ENCODE assay signal across 8 cellular contexts in genomic region chr5:143001764-143002351, GRCh38.
DNase-seq lines count a peak whose midpoint lies in the region; ATAC-seq and TF ChIP-seq lines count a peak whose summit lies in the region.

No MANE protein-coding gene starts in this region.

- H3K4me3 Mint-ChIP-seq in activated T-cell treated with anti-CD3 and anti-CD28 coated beads, Interleukin-2, amount 50 U/mL, for 72 hours: peak overlapping the region; percentile 75 to 77

- peaks cover 0 to 3% of the 10 kb centered on the region in 2 donors for H3K9me3 Mint-ChIP-seq in activated T-cell treated with anti-CD3 and anti-CD28 coated beads, Interleukin-2, amount 50 U/mL, for 72 hours

- no peaks in the 10 kb centered on the region for H3K27me3 ChIP-seq in upper lobe of left lung

- no peak for TF ChIP-seq EP300 in upper lobe of left lung (IDR thresholded peaks at IDR 0.05)

- H3K36me3 Mint-ChIP-seq in activated T-cell treated with anti-CD3 and anti-CD28 coated beads, Interleukin-2, amount 50 U/mL, for 72 hours (ENCODE audit: insufficient read depth in 2 of 2): peaks cover 6 to 10% of the 10 kb centered on the region in 2 donors

- no peak for TF ChIP-seq POLR2A in upper lobe of left lung (IDR thresholded peaks at IDR 0.05)

- no peaks in the 10 kb centered on the region for H3K36me3 ChIP-seq in upper lobe of left lung

- H3K4me1 ChIP-seq in upper lobe of left lung: peaks cover 25 to 44% (median 37%) of the 10 kb centered on the region in 4 donors

- H3K27ac Mint-ChIP-seq in activated T-cell treated with anti-CD3 and anti-CD28 coated beads, Interleukin-2, amount 50 U/mL, for 72 hours: peak overlapping the region; percentile 93

- H3K9me3 ChIP-seq in upper lobe of left lung: no peaks in the 10 kb centered on the region

- H3K4me3 ChIP-seq in upper lobe of left lung: no peak overlapping the region

- no peaks in the 10 kb centered on the region for H3K27me3 Mint-ChIP-seq in activated T-cell treated with anti-CD3 and anti-CD28 coated beads, Interleukin-2, amount 50 U/mL, for 72 hours (ENCODE audit: low read depth)

- DNase-seq in activated naive CD4-positive, alpha-beta T cell treated with Interleukin-2 at 50 U/mL for 16 hours: peak; percentile 41
- DNase-seq in activated naive CD4-positive, alpha-beta T cell (lab: John Stamatoyannopoulos, UW): no peak
- peak; percentile 35 to 47 for DNase-seq in activated T-cell treated with anti-CD3 and anti-CD28 coated beads, Interleukin-2, amount 50 U/mL, for 72 hours
- DNase-seq in left ventricle myocardium superior: no peak
- no peak for DNase-seq in upper lobe of left lung
- DNase-seq in GM20000 (ENCODE audit: low spot score): no peak

- 42% methylated on average over 2 to 8 of the region's 8 CpGs for WGBS in upper lobe of left lung, 2 donors

- TF ChIP-seq CTCF in upper lobe of left lung (IDR thresholded peaks at IDR 0.05): no peak
- TF ChIP-seq CTCF in GM20000 (IDR thresholded peaks at IDR 0.05; ENCODE audit: extremely low read depth, missing control alignments): no peak

- intact Hi-C loops in left ventricle myocardium superior (cut with micrococcal nuclease): no loop called here

- ATAC-seq in activated T-cell treated with anti-CD3 and anti-CD28 coated beads, Interleukin-2, amount 50 U/mL, for 72 hours (replicated peaks in 1 of 2): peak; percentile 50 to 52
- ATAC-seq in left ventricle myocardium superior (peak; percentile 5), upper lobe of left lung (ENCODE audit: low FRiP score in 2 of 2) (peak in 1 of 2 donors; percentile 19), HG03095 (IDR thresholded peaks at IDR 0.05; ENCODE audit: unreplicated experiment) (no peak), GM18861 (IDR thresholded peaks at IDR 0.05; ENCODE audit: unreplicated experiment) (no peak)

- H3K4me1 Mint-ChIP-seq in activated T-cell treated with anti-CD3 and anti-CD28 coated beads, Interleukin-2, amount 50 U/mL, for 72 hours (ENCODE audit: low read depth): peaks cover 81% of the 10 kb centered on the region

- H3K27ac ChIP-seq in upper lobe of left lung: peak overlapping the region; percentile 71 to 87 (median 82)

Comparison
In these comparisons a context has a peak if more than half of its experiments do, and no peak if none do; other contexts are left out.
1. DNase-seq: peak in activated naive CD4-positive, alpha-beta T cell treated with Interleukin-2 at 50 U/mL for 16 hours (single experiment) and activated T-cell treated with anti-CD3 and anti-CD28 coated beads, Interleukin-2, amount 50 U/mL, for 72 hours (2 of 2); none in activated naive CD4-positive, alpha-beta T cell (0 of 4), left ventricle myocardium superior (single experiment), upper lobe of left lung (0 of 2) and GM20000 (single experiment).
2. ATAC-seq: peak in activated T-cell treated with anti-CD3 and anti-CD28 coated beads, Interleukin-2, amount 50 U/mL, for 72 hours (2 of 2) and left ventricle myocardium superior (single experiment); none in HG03095 (single experiment) and GM18861 (single experiment).